Comparison of ENCODE assay signal across 1 cellular context in genomic region chr3:95167748-95168147, GRCh38.
TF ChIP-seq lines count a peak whose summit lies in the region.

No MANE protein-coding gene starts in this region.

TF ChIP-seq in HEK293, 187 proteins besides CTCF, POLR2A, EP300 and RAD21 (continued from another document):
- TF ChIP-seq ZBTB49 (tag by site-specific recombination; IDR thresholded peaks at IDR 0.05; ENCODE audit: low read depth) (no peak), ZNF350 (tag by site-specific recombination; IDR thresholded peaks at IDR 0.05) (no peak), ZBTB20 (tag by site-specific recombination; IDR thresholded peaks at IDR 0.05) (no peak), ZNF777 (tag by site-specific recombination; IDR thresholded peaks at IDR 0.05; ENCODE audit: borderline replicate concordance) (no peak)
TF ChIP-seq in HEK293: peak in this region for 1.
